ENCODE assay signal across 9 cellular contexts in genomic region chr1:21217812-21218596, GRCh38. TPM values are rescaled to one million over a fixed set of nuclear protein-coding genes. Genes with fewer than 3 reads are reported as not detected.
A peak's percentile ranks its signal among the peaks of the same experiment; 100 is the strongest.
DNase-seq lines count a peak whose midpoint lies in the region; ATAC-seq and TF ChIP-seq lines count a peak whose summit lies in the region.
"Had no signal": no experiment of that assay in that cellular context is flagged by ENCODE, and none has a peak within 500 bp of the region (broad histone marks: within the 10 kb centered on the region; RNA-seq: fewer than 3 reads in every experiment).

No MANE protein-coding gene starts in this region.

- H3K4me1 ChIP-seq in heart right ventricle = no peaks in the 10 kb centered on the region

- DNase-seq in EL (peak; percentile 38), MG63 (peak; percentile 22), activated T-cell treated with anti-CD3 and anti-CD28 coated beads for 48 hours (ENCODE audit: low read depth) (peak; percentile 46), heart right ventricle (peak in 1 of 2 donors; percentile 38)
- peak; percentile 30 for DNase-seq in stimulated activated CD4-positive, alpha-beta T cell treated with anti-CD3 and anti-CD28 coated beads, Interleukin-4, amount 100 ng/mL, for 1 hour
- DNase-seq in NK-92 treated with Interleukin-12 subunit alpha and Interleukin-12 subunit beta, amount 100 ng/mL, for 24 hours (lab: John Stamatoyannopoulos, UW) = no peak

- TF ChIP-seq CTCF in heart right ventricle (IDR thresholded peaks at IDR 0.05) = peak in 7 of 9 donors; percentile 27 to 48 (median 31)

- H3K27me3 ChIP-seq in MG63 = no peaks in the 10 kb centered on the region
- no peaks in the 10 kb centered on the region for H3K27me3 ChIP-seq in heart right ventricle

- no peak overlapping the region for H3K27ac ChIP-seq in heart right ventricle
- H3K27ac ChIP-seq: SK-N-MC had no signal

- WGBS in heart right ventricle, 2 donors = 83 to 85% methylated on average over 20 of the region's 20 CpGs

- H3K36me3 ChIP-seq in MG63 (no peaks in the 10 kb centered on the region; the same call in 1 of the 2 replicates), heart right ventricle (peaks cover 0 to 63% (median 24%) of the 10 kb centered on the region in 9 donors)

- no peaks in the 10 kb centered on the region for H3K9me3 ChIP-seq in MG63
- H3K9me3 ChIP-seq in heart right ventricle = no peaks in the 10 kb centered on the region

- intact Hi-C loops in heart right ventricle (cut with DNase I) = no loop called here

- ATAC-seq in heart right ventricle (peak; percentile 8 to 63 (median 42)), HG03469 (IDR thresholded peaks at IDR 0.05; ENCODE audit: unreplicated experiment) (no peak), GM21786 (IDR thresholded peaks at IDR 0.05; ENCODE audit: unreplicated experiment) (no peak)

- no peak overlapping the region for H3K4me3 ChIP-seq in MG63
- H3K4me3 ChIP-seq in heart right ventricle = no peak overlapping the region
- H3K4me3 ChIP-seq: SK-N-MC had no signal

RNA-seq across cellular contexts. Expression of gene EIF4G3, which starts 41.3 kb away (rescaled TPM):
- total RNA-seq in MG63 (2014; rRNA removed; shearing (Covaris generic); ENCODE audit: low replicate concordance) = 16.0 and 23.3 TPM in 2 replicates
- total RNA-seq in heart right ventricle = 10 to 100 TPM; 30.9 to 50.2 (median 37.2) TPM
- 10 to 100 TPM; 13.3 to 22.5 TPM for polyA plus RNA-seq in heart right ventricle

Comparison
In these comparisons a context has a peak if more than half of its experiments do, and no peak if none do; other contexts are left out.
1. ATAC-seq: peak in heart right ventricle (8 of 8); none in HG03469 (single experiment) and GM21786 (single experiment).